Comparison of ENCODE assay signal across 9 cellular contexts in the genomic region with DNA sequence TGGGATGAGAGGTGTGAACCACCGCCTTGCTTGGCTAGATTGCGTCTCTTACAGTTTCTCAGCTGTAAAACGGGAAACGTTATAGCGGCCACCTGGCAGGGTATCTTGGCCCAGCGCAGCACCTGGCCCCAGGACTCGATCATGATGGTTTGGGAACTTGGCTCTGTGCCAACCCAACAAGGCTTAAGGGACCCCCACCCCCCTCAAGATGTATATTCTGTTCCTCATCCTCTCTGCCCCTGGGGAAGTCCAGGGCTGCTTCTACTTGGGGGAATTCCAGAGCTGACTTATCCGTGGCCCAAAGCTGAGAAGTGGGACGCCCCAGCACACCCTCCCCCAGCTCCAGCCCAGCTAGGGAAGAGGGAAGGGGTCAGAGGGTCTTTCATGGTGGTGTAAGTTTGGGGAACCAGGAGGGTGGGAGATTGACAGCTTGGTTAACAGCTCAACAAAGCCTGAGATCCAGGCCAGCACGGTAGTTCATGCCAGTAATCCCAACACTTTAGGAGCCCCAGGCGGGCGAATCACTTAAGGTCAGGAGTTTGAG. TPM values are rescaled to one million over a fixed set of nuclear protein-coding genes. Genes with fewer than 3 reads are reported as not detected.
A peak's percentile ranks its signal among the peaks of the same experiment; 100 is the strongest.
DNase-seq lines count a peak whose midpoint lies in the region; ATAC-seq and TF ChIP-seq lines count a peak whose summit lies in the region.
"Had no signal": no experiment of that assay in that cellular context is flagged by ENCODE, and none has a peak within 500 bp of the region (broad histone marks: within the 10 kb centered on the region; RNA-seq: fewer than 3 reads in every experiment).

No MANE protein-coding gene starts in this region.

- H3K27ac Mint-ChIP-seq in CD8-positive, alpha-beta T cell: peak overlapping the region; percentile 84

- H3K27me3 Mint-ChIP-seq in CD8-positive, alpha-beta T cell (ENCODE audit: low read depth): no peaks in the 10 kb centered on the region

- POLR2A ChIA-PET in CD8-positive, alpha-beta T cell (lab: Charles Lee): interaction anchor here (1.0 to 3.7 kb wide), 12 partner anchors 8 to 167 kb away, joined by 3 to 33 read pairs (median 8); a partner anchor contains a TSS

- no peak for ATAC-seq in CD8-positive, alpha-beta T cell
- ATAC-seq in GM21360 (IDR thresholded peaks at IDR 0.05; ENCODE audit: unreplicated experiment) (peak; percentile 28), omental fat pad (ENCODE audit: low FRiP score) (peak; percentile 18)

- no peak for TF ChIP-seq CTCF in CD8-positive, alpha-beta T cell (IDR thresholded peaks at IDR 0.05)
- TF ChIP-seq CTCF in dorsolateral prefrontal cortex (IDR thresholded peaks at IDR 0.05 in 54 of 56, conservative IDR thresholded peaks at IDR 0.05 in 2 of 56; ENCODE audit: low read depth in 1 of 56, partially characterized antibody in 56 of 56) (no peak), omental fat pad (IDR thresholded peaks at IDR 0.05) (no peak)

- H3K9me3 Mint-ChIP-seq in CD8-positive, alpha-beta T cell: no peaks in the 10 kb centered on the region

- no peaks in the 10 kb centered on the region for H3K36me3 ChIP-seq in CD8-positive, alpha-beta T cell (ENCODE audit: insufficient read depth, low read length)
- H3K36me3 ChIP-seq in MG63: no peaks in the 10 kb centered on the region

- no peaks in the 10 kb centered on the region for H3K27me3 ChIP-seq in CD8-positive, alpha-beta T cell (ENCODE audit: insufficient read depth, low read length)
- H3K27me3 ChIP-seq in dorsolateral prefrontal cortex (peaks cover 0 to 25% (median 12%) of the 10 kb centered on the region in 45 donors), MG63 (no peaks in the 10 kb centered on the region)

- H3K4me1 ChIP-seq in CD8-positive, alpha-beta T cell (ENCODE audit: insufficient read depth, low read length): peaks cover 26% of the 10 kb centered on the region

- H3K9me3 ChIP-seq in CD8-positive, alpha-beta T cell (ENCODE audit: low read length): no peaks in the 10 kb centered on the region
- H3K9me3 ChIP-seq in MG63: no peaks in the 10 kb centered on the region

- peaks cover 32% of the 10 kb centered on the region for H3K4me1 Mint-ChIP-seq in CD8-positive, alpha-beta T cell (ENCODE audit: low read depth)

- peak overlapping the region; percentile 75 for H3K27ac ChIP-seq in CD8-positive, alpha-beta T cell (ENCODE audit: low read depth, low read length)
- peak overlapping the region in 28 of 59 donors; percentile 9 to 89 (median 72) for H3K27ac ChIP-seq in dorsolateral prefrontal cortex

- CTCF ChIA-PET in CD8-positive, alpha-beta T cell (lab: Charles Lee): interaction anchor here (0.9 to 19.7 kb wide), 11 partner anchors 8 to 140 kb away, joined by 3 to 671 read pairs (median 12); a partner anchor contains a TSS

- H3K4me3 Mint-ChIP-seq in CD8-positive, alpha-beta T cell: peak overlapping the region; percentile 83

- peak overlapping the region; percentile 81 for H3K4me3 ChIP-seq in CD8-positive, alpha-beta T cell (ENCODE audit: low read depth, low read length)
- H3K4me3 ChIP-seq in dorsolateral prefrontal cortex (peak overlapping the region in 54 of 59 donors; percentile 10 to 66 (median 50)), MG63 (no peak overlapping the region)

- DNase-seq in CD8-positive, alpha-beta T cell: peak in 3 of 7 experiments; percentile 35 to 54 (median 43)
- DNase-seq in OCI-M1 (lab: John Stamatoyannopoulos, UW) (peak; percentile 80), dorsolateral prefrontal cortex (no peak), omental fat pad (ENCODE audit: low spot score) (no peak), MG63 (no peak), NCI-H2227 treated with DMSO at 0.1 percent for 48 hours (lab: John Stamatoyannopoulos, UW) (no peak), islet precursor cell (no peak)

- intact Hi-C loops in CD8-positive, alpha-beta T cell (cut with DNase I, micrococcal nuclease): loop anchor here (1.0 to 5.0 kb wide), 3 partner anchors 18 to 339 kb away; a partner anchor contains a TSS
- intact Hi-C loops in dorsolateral prefrontal cortex (cut with DNase I): no loop called here

- H3K36me3 Mint-ChIP-seq in CD8-positive, alpha-beta T cell: peaks cover 10% of the 10 kb centered on the region

RNA-seq across cellular contexts. Expression of a gene that starts 0.7 kb away (rescaled TPM):
- total RNA-seq in CD8-positive, alpha-beta T cell: 10 to 100 TPM; 15.0 to 17.1 TPM
- 10 to 100 TPM in 28 of 120 experiments, 1 to 10 TPM in 92; 1.5 to 66.9 (median 5.3) TPM for total RNA-seq in dorsolateral prefrontal cortex
- 100 to 1,000 TPM in 2 of 4 donors, 10 to 100 TPM in 2; 20.7 to 286 (median 81.0) TPM for total RNA-seq in omental fat pad
- 3.8 and 5.1 TPM in 2 replicates for total RNA-seq in MG63 (2014; rRNA removed; shearing (Covaris generic); ENCODE audit: low replicate concordance)

RNA-seq across cellular contexts. Expression of a gene that starts 15.1 kb away (rescaled TPM):
- under 1 TPM in 1 of 2 experiments, not detected in 1; 0.28 TPM for total RNA-seq in CD8-positive, alpha-beta T cell
- total RNA-seq in dorsolateral prefrontal cortex (1 to 10 TPM in 1 of 120 experiments, under 1 TPM in 9, not detected in 110; 0.38 to 1.1 (median 0.51) TPM), omental fat pad (1 to 10 TPM in 3 of 4 donors, under 1 TPM in 1; 0.82 to 7.5 (median 2.0) TPM)
- total RNA-seq in MG63 (2014; rRNA removed; shearing (Covaris generic); ENCODE audit: low replicate concordance): not detected in 2 replicates
- total RNA-seq: HT1080 had no signal

RNA-seq across cellular contexts. Expression of a gene that starts 18.1 kb away (rescaled TPM):
- total RNA-seq in CD8-positive, alpha-beta T cell: not detected
- total RNA-seq in dorsolateral prefrontal cortex (100 to 1,000 TPM in 1 of 120 experiments, 10 to 100 TPM in 119; 21.8 to 112 (median 61.0) TPM), omental fat pad (1 to 10 TPM in 1 of 4 donors, under 1 TPM in 3; 0.31 to 1.1 (median 0.53) TPM)
- not detected in 2 replicates for total RNA-seq in MG63 (2014; rRNA removed; shearing (Covaris generic); ENCODE audit: low replicate concordance)

RNA-seq across cellular contexts. Expression of a gene that starts 19.6 kb away (rescaled TPM):
- total RNA-seq in CD8-positive, alpha-beta T cell: 10 to 100 TPM; 39.5 to 46.0 TPM
- total RNA-seq in dorsolateral prefrontal cortex (10 to 100 TPM; 35.7 to 68.1 (median 53.5) TPM), omental fat pad (10 to 100 TPM; 44.6 to 73.3 (median 65.7) TPM)
- 188 and 218 TPM in 2 replicates for total RNA-seq in MG63 (2014; rRNA removed; shearing (Covaris generic); ENCODE audit: low replicate concordance)

RNA-seq across cellular contexts. Expression of a gene that starts 38.0 kb away (rescaled TPM):
- total RNA-seq in CD8-positive, alpha-beta T cell: 1 to 10 TPM; 1.7 to 1.8 TPM
- total RNA-seq in dorsolateral prefrontal cortex (10 to 100 TPM in 99 of 120 experiments, 1 to 10 TPM in 21; 4.6 to 30.9 (median 13.3) TPM), omental fat pad (1 to 10 TPM in 1 of 4 donors, under 1 TPM in 3; 0.19 to 2.4 (median 0.94) TPM)
- total RNA-seq in MG63 (2014; rRNA removed; shearing (Covaris generic); ENCODE audit: low replicate concordance): 0.43 TPM in 1 of 2 replicates, not detected in the other

Comparison
In these comparisons a context has a peak if more than half of its experiments do, and no peak if none do; other contexts are left out.
1. RNA of a gene that starts 18.1 kb away (total RNA-seq): 21.8 to 112 TPM in dorsolateral prefrontal cortex; 0.31 to 1.1 TPM in omental fat pad, not detected in CD8-positive, alpha-beta T cell and not detected in MG63; every median in the first group is over 10 times any median in the second.
2. intact Hi-C loops: an anchor here in CD8-positive, alpha-beta T cell (1.0 to 5.0 kb wide); none called in dorsolateral prefrontal cortex.